22 cellular contexts compared by ENCODE assay signal in genomic region chr1:222382171-222382570, GRCh38.
DNase-seq lines count a peak whose midpoint lies in the region; ATAC-seq and TF ChIP-seq lines count a peak whose summit lies in the region.
"Had no signal": no experiment of that assay in that cellular context is flagged by ENCODE, and none has a peak within 500 bp of the region (broad histone marks: within the 10 kb centered on the region; RNA-seq: fewer than 3 reads in every experiment).

No MANE protein-coding gene starts in this region.

- no peaks in the 10 kb centered on the region for H3K27me3 ChIP-seq in breast epithelium
- no peaks in the 10 kb centered on the region for H3K27me3 ChIP-seq in brain microvascular endothelial cell (replicated peaks)
- H3K27me3 ChIP-seq: Peyer's patch, SJSA1 had no signal

- intact Hi-C loops in MCF 10A (cut with micrococcal nuclease) (no loop called here), breast epithelium (cut with DNase I; ENCODE audit: low total_unique reads) (no loop called here), left colon (cut with DNase I, micrococcal nuclease) (no loop called here)

- no peaks in the 10 kb centered on the region for H3K36me3 Mint-ChIP-seq in MCF 10A (ENCODE audit: insufficient read depth, unreplicated experiment)
- H3K36me3 Mint-ChIP-seq: CD8-positive, alpha-beta T cell had no signal

- no TSS peak for BruUV-seq in MCF 10A (replicated peaks; lab: Mats Ljungman, UMichigan)

- POLR2A ChIA-PET in MCF 10A (lab: Yijun Ruan, JAX), result no interaction called here

- no peak overlapping the region for H3K4me3 Mint-ChIP-seq in MCF 10A (ENCODE audit: unreplicated experiment)
- H3K4me3 Mint-ChIP-seq: CD8-positive, alpha-beta T cell had no signal

- H3K4me3 ChIP-seq in breast epithelium (no peak overlapping the region), brain microvascular endothelial cell (ENCODE audit: low read depth, low read length) (no peak overlapping the region)
- H3K4me3 ChIP-seq: Peyer's patch, SJSA1 had no signal

- H3K9me3 Mint-ChIP-seq in MCF 10A (ENCODE audit: unreplicated experiment), result no peaks in the 10 kb centered on the region

- H3K36me3 ChIP-seq in breast epithelium (no peaks in the 10 kb centered on the region), brain microvascular endothelial cell (replicated peaks) (no peaks in the 10 kb centered on the region)
- H3K36me3 ChIP-seq: Peyer's patch, SJSA1 had no signal

- DNase-seq in MCF 10A (ENCODE audit: unreplicated experiment) (peak; percentile 24), breast epithelium (ENCODE audit: low spot score in 2 of 2) (no peak), M059J (ENCODE audit: low read depth) (peak; percentile 69), brain microvascular endothelial cell (no peak), left colon (no peak)
- no peak for DNase-seq in activated T-cell treated with anti-CD3 and anti-CD28 coated beads, Interleukin-2, amount 50 U/mL, for 48 hours
- no peak for DNase-seq in stimulated activated naive CD4-positive, alpha-beta T cell treated with Interleukin-2 at 50 U/mL for 16 hours (lab: John Stamatoyannopoulos, UW)
- DNase-seq: 8988T; AML-193; C1 segment of cervical spinal cord; Calu3; CD8-positive, alpha-beta T cell; DMS153; KBM-7; MV-4-11; NCI-H1105 treated with DMSO at 0.1 percent for 48 hours; NCI-H2081; NCI-H446; NCI-H526; Peyer's patch had no signal

- no peak for TF ChIP-seq POLR2A in breast epithelium (IDR thresholded peaks at IDR 0.05)

- H3K4me1 ChIP-seq in breast epithelium, result no peaks in the 10 kb centered on the region
- H3K4me1 ChIP-seq: Peyer's patch had no signal

- no peak for ATAC-seq in left colon
- ATAC-seq: CD8-positive, alpha-beta T cell; Right ventricle myocardium inferior had no signal

- H3K4me1 Mint-ChIP-seq in MCF 10A (ENCODE audit: insufficient read depth, unreplicated experiment), result no peaks in the 10 kb centered on the region

- no peak overlapping the region for H3K27ac Mint-ChIP-seq in MCF 10A (ENCODE audit: low read depth, unreplicated experiment)
- H3K27ac Mint-ChIP-seq: CD8-positive, alpha-beta T cell had no signal

- H3K9me3 ChIP-seq in breast epithelium, result no peaks in the 10 kb centered on the region
- H3K9me3 ChIP-seq: Peyer's patch, SJSA1 had no signal

- CTCF ChIA-PET in MCF 10A (lab: Yijun Ruan, JAX), result interaction anchor here (0.5 to 0.7 kb wide), 2 partner anchors 73 to 1715 kb away, joined by 3 read pairs; no protein-coding TSS in a partner anchor

- in situ Hi-C loops in brain microvascular endothelial cell (cut with HindIII; ENCODE audit: low pct_ligation_motif_present, low sequenced_read_pairs), result no loop called here

- TF ChIP-seq CTCF in MCF 10A (IDR thresholded peaks at IDR 0.05; ENCODE audit: unreplicated experiment) (no peak), breast epithelium (IDR thresholded peaks at IDR 0.05) (no peak), brain microvascular endothelial cell (IDR thresholded peaks at IDR 0.05; ENCODE audit: low read depth, low read length, missing control alignments) (peak; percentile 8)

- no peak overlapping the region for H3K27ac ChIP-seq in breast epithelium
- H3K27ac ChIP-seq in brain microvascular endothelial cell, result no peak overlapping the region
- H3K27ac ChIP-seq: Peyer's patch, SJSA1 had no signal

- H3K27me3 Mint-ChIP-seq in MCF 10A (ENCODE audit: insufficient read depth, unreplicated experiment), result no peaks in the 10 kb centered on the region

Comparison
In these comparisons a context has a peak if more than half of its experiments do, and no peak if none do; other contexts are left out.
1. DNase-seq: peak in MCF 10A (single experiment) and M059J (single experiment); none in breast epithelium (0 of 2), brain microvascular endothelial cell (single experiment), left colon (0 of 2), activated T-cell treated with anti-CD3 and anti-CD28 coated beads, Interleukin-2, amount 50 U/mL, for 48 hours (0 of 2) and stimulated activated naive CD4-positive, alpha-beta T cell treated with Interleukin-2 at 50 U/mL for 16 hours (single experiment).